8 cellular contexts compared by ENCODE assay signal in the genomic region with DNA sequence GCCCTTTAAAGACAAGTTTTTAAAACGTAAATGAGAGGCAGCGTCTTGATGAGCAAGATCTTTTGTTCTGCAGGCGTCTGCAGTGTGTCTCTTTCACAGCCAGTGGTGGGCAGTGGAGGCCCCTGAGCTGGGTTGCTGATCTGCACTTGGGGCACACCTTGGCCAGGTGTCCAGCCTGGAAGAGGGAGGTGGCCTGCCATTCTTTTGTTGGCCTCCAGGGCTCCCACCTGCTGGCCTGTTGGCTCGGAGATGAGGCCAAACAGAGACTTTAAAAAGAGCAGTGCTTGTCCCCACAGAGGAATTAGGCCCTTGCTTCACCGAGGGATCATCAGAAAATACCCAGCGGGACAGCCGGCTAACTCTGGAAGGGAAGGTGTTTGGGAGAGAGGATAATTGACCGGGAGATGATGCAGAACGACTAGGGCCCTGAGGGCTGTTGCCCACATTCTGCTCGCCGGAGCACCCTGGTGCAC.
DNase-seq lines count a peak whose midpoint lies in the region; ATAC-seq and TF ChIP-seq lines count a peak whose summit lies in the region.

No MANE protein-coding gene starts in this region.

- no peak overlapping the region for H3K4me3 Mint-ChIP-seq in chondrocyte (ENCODE audit: unreplicated experiment)
- H3K4me3 Mint-ChIP-seq in natural killer cell treated with Interleukin-12 subunit alpha and Interleukin-12 subunit beta and Interleukin-15 and Interleukin-18, amount 100 ng/mL, for 72 hours, result peak overlapping the region; percentile 75

- peak; percentile 26 to 43 for ATAC-seq in natural killer cell treated with Interleukin-12 subunit alpha and Interleukin-12 subunit beta and Interleukin-15 and Interleukin-18, amount 100 ng/mL, for 72 hours
- no peak for ATAC-seq in GM19455 (IDR thresholded peaks at IDR 0.05; ENCODE audit: unreplicated experiment)

- CTCF ChIA-PET in RWPE1 (lab: Yijun Ruan, JAX), result interaction anchor here (0.5 kb wide), 1 partner anchor 11 kb away, joined by 3 read pairs; no protein-coding TSS in a partner anchor

- H3K9me3 Mint-ChIP-seq in chondrocyte (ENCODE audit: low read depth), result no peaks in the 10 kb centered on the region
- no peaks in the 10 kb centered on the region for H3K9me3 Mint-ChIP-seq in natural killer cell treated with Interleukin-12 subunit alpha and Interleukin-12 subunit beta and Interleukin-15 and Interleukin-18, amount 100 ng/mL, for 72 hours

- DNase-seq in RWPE1 (ENCODE audit: low spot score) (no peak), chondrocyte (ENCODE audit: low spot score) (no peak), anterior cingulate cortex (lab: John Stamatoyannopoulos, UW) (no peak), NCI-H510A treated with DMSO at 0.1 percent for 48 hours (lab: John Stamatoyannopoulos, UW) (no peak), NCI-H128 (lab: John Stamatoyannopoulos, UW; ENCODE audit: unreplicated experiment) (no peak)
- no peak for DNase-seq in natural killer cell treated with Interleukin-12 subunit alpha and Interleukin-12 subunit beta and Interleukin-15 and Interleukin-18, amount 100 ng/mL, for 72 hours (ENCODE audit: low spot score)

- POLR2A ChIA-PET in RWPE1 (lab: Yijun Ruan, JAX; ENCODE audit: low non-redundant PET), result no interaction called here

- H3K36me3 Mint-ChIP-seq in chondrocyte (ENCODE audit: low read depth), result no peaks in the 10 kb centered on the region
- no peaks in the 10 kb centered on the region for H3K36me3 Mint-ChIP-seq in natural killer cell treated with Interleukin-12 subunit alpha and Interleukin-12 subunit beta and Interleukin-15 and Interleukin-18, amount 100 ng/mL, for 72 hours

- TF ChIP-seq CTCF in GM12872 (IDR thresholded peaks at IDR 0.05; ENCODE audit: insufficient read depth, low read depth, low read length), result peak; percentile 39; the same call in 1 of the 3 replicates
- no peak for TF ChIP-seq CTCF in RWPE1 (conservative IDR thresholded peaks at IDR 0.05; ENCODE audit: low read depth)
- peak; percentile 16 for TF ChIP-seq CTCF in chondrocyte (IDR thresholded peaks at IDR 0.05)

- peak overlapping the region; percentile 49 for H3K27ac ChIP-seq in RWPE1

- H3K27ac Mint-ChIP-seq in chondrocyte (ENCODE audit: unreplicated experiment), result no peak overlapping the region
- peak overlapping the region; percentile 81 to 88 for H3K27ac Mint-ChIP-seq in natural killer cell treated with Interleukin-12 subunit alpha and Interleukin-12 subunit beta and Interleukin-15 and Interleukin-18, amount 100 ng/mL, for 72 hours

- no peaks in the 10 kb centered on the region for H3K4me1 Mint-ChIP-seq in chondrocyte (ENCODE audit: low read depth)
- H3K4me1 Mint-ChIP-seq in natural killer cell treated with Interleukin-12 subunit alpha and Interleukin-12 subunit beta and Interleukin-15 and Interleukin-18, amount 100 ng/mL, for 72 hours (ENCODE audit: low read depth in 2 of 2), result peaks cover 47 to 57% of the 10 kb centered on the region in 2 donors

- no peaks in the 10 kb centered on the region for H3K27me3 Mint-ChIP-seq in chondrocyte (ENCODE audit: low read depth)
- no peaks in the 10 kb centered on the region for H3K27me3 Mint-ChIP-seq in natural killer cell treated with Interleukin-12 subunit alpha and Interleukin-12 subunit beta and Interleukin-15 and Interleukin-18, amount 100 ng/mL, for 72 hours
